ENCODE assay signal across 9 cellular contexts in genomic region chr6:90413867-90414266, GRCh38.
DNase-seq lines count a peak whose midpoint lies in the region; ATAC-seq lines count a peak whose summit lies in the region.
"Had no signal": no experiment of that assay in that cellular context is flagged by ENCODE, and none has a peak within 500 bp of the region (broad histone marks: within the 10 kb centered on the region; RNA-seq: fewer than 3 reads in every experiment).

No MANE protein-coding gene starts in this region.

- no peak overlapping the region for H3K9ac ChIP-seq in skeletal muscle satellite cell (ENCODE audit: low read depth, low read length)

- H3K4me2 ChIP-seq in skeletal muscle satellite cell (ENCODE audit: low read length), result peak overlapping the region; percentile 66

- peaks cover 32% of the 10 kb centered on the region for H3K27me3 ChIP-seq in skeletal muscle satellite cell (ENCODE audit: control insufficient read depth, insufficient read depth, low read length)

- no peaks in the 10 kb centered on the region for H3K36me3 ChIP-seq in skeletal muscle satellite cell (ENCODE audit: insufficient read depth, low read length)
- H3K36me3 ChIP-seq: neutrophil had no signal

- H3K27me3 Mint-ChIP-seq in activated T-cell treated with anti-CD3 and anti-CD28 coated beads, Interleukin-2, amount 50 U/mL, for 4 hours (ENCODE audit: low read depth), result no peaks in the 10 kb centered on the region

- peak; percentile 49 to 55 for ATAC-seq in activated T-cell treated with anti-CD3 and anti-CD28 coated beads, Interleukin-2, amount 50 U/mL, for 4 hours
- ATAC-seq in GM21619 (IDR thresholded peaks at IDR 0.05; ENCODE audit: unreplicated experiment), result no peak

- H3K4me1 Mint-ChIP-seq in activated T-cell treated with anti-CD3 and anti-CD28 coated beads, Interleukin-2, amount 50 U/mL, for 4 hours (ENCODE audit: low read depth), result peaks cover 60% of the 10 kb centered on the region

- peaks cover 7% of the 10 kb centered on the region for H3K4me1 ChIP-seq in skeletal muscle satellite cell (ENCODE audit: control insufficient read depth, insufficient read depth, low read length)

- H3K4me3 Mint-ChIP-seq in activated T-cell treated with anti-CD3 and anti-CD28 coated beads, Interleukin-2, amount 50 U/mL, for 4 hours, result peak overlapping the region; percentile 68

- no peaks in the 10 kb centered on the region for H3K36me3 Mint-ChIP-seq in activated T-cell treated with anti-CD3 and anti-CD28 coated beads, Interleukin-2, amount 50 U/mL, for 4 hours (ENCODE audit: insufficient read depth)

- no peaks in the 10 kb centered on the region for H3K9me3 ChIP-seq in skeletal muscle satellite cell (replicated peaks; ENCODE audit: low read length)
- H3K9me3 ChIP-seq: neutrophil had no signal

- H3K9me3 Mint-ChIP-seq in activated T-cell treated with anti-CD3 and anti-CD28 coated beads, Interleukin-2, amount 50 U/mL, for 4 hours, result no peaks in the 10 kb centered on the region

- intact Hi-C loops in head of caudate nucleus (cut with DNase I), result no loop called here

- DNase-seq in G401 (ENCODE audit: low spot score), result peak; percentile 91
- DNase-seq in NCI-H526 (lab: John Stamatoyannopoulos, UW), result peak; percentile 55 to 77
- DNase-seq in activated T-cell treated with anti-CD3 and anti-CD28 coated beads, Interleukin-2, amount 50 U/mL, for 4 hours, result peak; percentile 79
- peak in 25 of 42 donors; percentile 9 to 56 (median 26) for DNase-seq in head of caudate nucleus
- DNase-seq in hepatic stellate cell (ENCODE audit: low spot score), result no peak
- no peak for DNase-seq in H4 (ENCODE audit: low spot score)

- peak overlapping the region; percentile 32 for H3K4me3 ChIP-seq in skeletal muscle satellite cell (ENCODE audit: low read length)

- in situ Hi-C loops in G401 (cut with HindIII; ENCODE audit: low sequenced_read_pairs), result no loop called here

Comparison
In these comparisons a context has a peak if more than half of its experiments do, and no peak if none do; other contexts are left out.
1. DNase-seq: peak in G401 (single experiment), NCI-H526 (2 of 2), activated T-cell treated with anti-CD3 and anti-CD28 coated beads, Interleukin-2, amount 50 U/mL, for 4 hours (single experiment) and head of caudate nucleus (25 of 42); none in hepatic stellate cell (single experiment) and H4 (single experiment).